1 cellular context compared by ENCODE assay signal in the genomic region with DNA sequence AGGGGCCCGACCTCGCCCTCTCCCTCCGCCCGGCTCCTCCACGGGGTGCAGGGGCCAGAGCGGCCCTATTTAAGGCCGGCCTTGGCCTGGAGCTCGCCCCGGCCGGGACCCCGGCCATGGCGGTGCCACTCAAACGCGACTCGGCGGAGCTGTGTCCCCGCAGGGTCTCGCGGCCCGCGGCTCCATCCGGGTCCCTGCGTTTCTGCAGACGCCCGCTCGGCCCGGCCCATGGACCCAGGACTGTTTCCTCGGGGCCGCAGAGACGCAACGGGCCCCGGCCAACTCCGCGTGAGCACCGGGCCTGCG.
TF ChIP-seq lines count a peak whose summit lies in the region.

No MANE protein-coding gene starts in this region.

TF ChIP-seq in GM12878, 131 proteins besides CTCF, POLR2A, EP300 and RAD21:
- 0 out of 2 replicates have a peak, but pooled peaks have one; percentile 9 for TF ChIP-seq TCF3 (IDR thresholded peaks at IDR 0.05; ENCODE audit: borderline replicate concordance, insufficient read depth, low read depth, low read length)
- no peak for TF ChIP-seq KAT2A (conservative IDR thresholded peaks at IDR 0.05; ENCODE audit: control insufficient read depth, low read depth, low read length)
- TF ChIP-seq EZH2 (IDR thresholded peaks at IDR 0.05; ENCODE audit: borderline replicate concordance, control insufficient read depth, low read depth, low read length): no peak
- TF ChIP-seq, protein P1, sequence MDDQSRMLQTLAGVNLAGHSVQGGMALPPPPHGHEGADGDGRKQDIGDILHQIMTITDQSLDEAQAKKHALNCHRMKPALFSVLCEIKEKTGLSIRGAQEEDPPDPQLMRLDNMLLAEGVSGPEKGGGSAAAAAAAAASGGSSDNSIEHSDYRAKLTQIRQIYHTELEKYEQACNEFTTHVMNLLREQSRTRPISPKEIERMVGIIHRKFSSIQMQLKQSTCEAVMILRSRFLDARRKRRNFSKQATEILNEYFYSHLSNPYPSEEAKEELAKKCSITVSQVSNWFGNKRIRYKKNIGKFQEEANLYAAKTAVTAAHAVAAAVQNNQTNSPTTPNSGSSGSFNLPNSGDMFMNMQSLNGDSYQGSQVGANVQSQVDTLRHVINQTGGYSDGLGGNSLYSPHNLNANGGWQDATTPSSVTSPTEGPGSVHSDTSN (IDR thresholded peaks at IDR 0.05; ENCODE audit: insufficient replicate concordance, low read depth, low read length): peak; percentile 49
- TF ChIP-seq CREM (IDR thresholded peaks at IDR 0.05; ENCODE audit: low read depth): peak; percentile 13; the same call in 1 of the 2 replicates
- TF ChIP-seq, protein P2, sequence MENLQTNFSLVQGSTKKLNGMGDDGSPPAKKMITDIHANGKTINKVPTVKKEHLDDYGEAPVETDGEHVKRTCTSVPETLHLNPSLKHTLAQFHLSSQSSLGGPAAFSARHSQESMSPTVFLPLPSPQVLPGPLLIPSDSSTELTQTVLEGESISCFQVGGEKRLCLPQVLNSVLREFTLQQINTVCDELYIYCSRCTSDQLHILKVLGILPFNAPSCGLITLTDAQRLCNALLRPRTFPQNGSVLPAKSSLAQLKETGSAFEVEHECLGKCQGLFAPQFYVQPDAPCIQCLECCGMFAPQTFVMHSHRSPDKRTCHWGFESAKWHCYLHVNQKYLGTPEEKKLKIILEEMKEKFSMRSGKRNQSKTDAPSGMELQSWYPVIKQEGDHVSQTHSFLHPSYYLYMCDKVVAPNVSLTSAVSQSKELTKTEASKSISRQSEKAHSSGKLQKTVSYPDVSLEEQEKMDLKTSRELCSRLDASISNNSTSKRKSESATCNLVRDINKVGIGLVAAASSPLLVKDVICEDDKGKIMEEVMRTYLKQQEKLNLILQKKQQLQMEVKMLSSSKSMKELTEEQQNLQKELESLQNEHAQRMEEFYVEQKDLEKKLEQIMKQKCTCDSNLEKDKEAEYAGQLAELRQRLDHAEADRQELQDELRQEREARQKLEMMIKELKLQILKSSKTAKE (IDR thresholded peaks at IDR 0.05; ENCODE audit: low read depth, poor library complexity, severe bottlenecking): no peak
- no peak for TF ChIP-seq NFXL1 (IDR thresholded peaks at IDR 0.05; ENCODE audit: borderline replicate concordance)
- no peak for TF ChIP-seq MYB (IDR thresholded peaks at IDR 0.05; ENCODE audit: borderline replicate concordance, low read depth, low read length)
- TF ChIP-seq CBX5 (IDR thresholded peaks at IDR 0.05; ENCODE audit: low read depth): no peak
- TF ChIP-seq PML (IDR thresholded peaks at IDR 0.05; ENCODE audit: low read length): no peak
- TF ChIP-seq, protein P3, sequence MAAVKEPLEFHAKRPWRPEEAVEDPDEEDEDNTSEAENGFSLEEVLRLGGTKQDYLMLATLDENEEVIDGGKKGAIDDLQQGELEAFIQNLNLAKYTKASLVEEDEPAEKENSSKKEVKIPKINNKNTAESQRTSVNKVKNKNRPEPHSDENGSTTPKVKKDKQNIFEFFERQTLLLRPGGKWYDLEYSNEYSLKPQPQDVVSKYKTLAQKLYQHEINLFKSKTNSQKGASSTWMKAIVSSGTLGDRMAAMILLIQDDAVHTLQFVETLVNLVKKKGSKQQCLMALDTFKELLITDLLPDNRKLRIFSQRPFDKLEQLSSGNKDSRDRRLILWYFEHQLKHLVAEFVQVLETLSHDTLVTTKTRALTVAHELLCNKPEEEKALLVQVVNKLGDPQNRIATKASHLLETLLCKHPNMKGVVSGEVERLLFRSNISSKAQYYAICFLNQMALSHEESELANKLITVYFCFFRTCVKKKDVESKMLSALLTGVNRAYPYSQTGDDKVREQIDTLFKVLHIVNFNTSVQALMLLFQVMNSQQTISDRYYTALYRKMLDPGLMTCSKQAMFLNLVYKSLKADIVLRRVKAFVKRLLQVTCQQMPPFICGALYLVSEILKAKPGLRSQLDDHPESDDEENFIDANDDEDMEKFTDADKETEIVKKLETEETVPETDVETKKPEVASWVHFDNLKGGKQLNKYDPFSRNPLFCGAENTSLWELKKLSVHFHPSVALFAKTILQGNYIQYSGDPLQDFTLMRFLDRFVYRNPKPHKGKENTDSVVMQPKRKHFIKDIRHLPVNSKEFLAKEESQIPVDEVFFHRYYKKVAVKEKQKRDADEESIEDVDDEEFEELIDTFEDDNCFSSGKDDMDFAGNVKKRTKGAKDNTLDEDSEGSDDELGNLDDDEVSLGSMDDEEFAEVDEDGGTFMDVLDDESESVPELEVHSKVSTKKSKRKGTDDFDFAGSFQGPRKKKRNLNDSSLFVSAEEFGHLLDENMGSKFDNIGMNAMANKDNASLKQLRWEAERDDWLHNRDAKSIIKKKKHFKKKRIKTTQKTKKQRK (IDR thresholded peaks at IDR 0.05; ENCODE audit: low read depth, low read length): no peak
- TF ChIP-seq, protein P4, sequence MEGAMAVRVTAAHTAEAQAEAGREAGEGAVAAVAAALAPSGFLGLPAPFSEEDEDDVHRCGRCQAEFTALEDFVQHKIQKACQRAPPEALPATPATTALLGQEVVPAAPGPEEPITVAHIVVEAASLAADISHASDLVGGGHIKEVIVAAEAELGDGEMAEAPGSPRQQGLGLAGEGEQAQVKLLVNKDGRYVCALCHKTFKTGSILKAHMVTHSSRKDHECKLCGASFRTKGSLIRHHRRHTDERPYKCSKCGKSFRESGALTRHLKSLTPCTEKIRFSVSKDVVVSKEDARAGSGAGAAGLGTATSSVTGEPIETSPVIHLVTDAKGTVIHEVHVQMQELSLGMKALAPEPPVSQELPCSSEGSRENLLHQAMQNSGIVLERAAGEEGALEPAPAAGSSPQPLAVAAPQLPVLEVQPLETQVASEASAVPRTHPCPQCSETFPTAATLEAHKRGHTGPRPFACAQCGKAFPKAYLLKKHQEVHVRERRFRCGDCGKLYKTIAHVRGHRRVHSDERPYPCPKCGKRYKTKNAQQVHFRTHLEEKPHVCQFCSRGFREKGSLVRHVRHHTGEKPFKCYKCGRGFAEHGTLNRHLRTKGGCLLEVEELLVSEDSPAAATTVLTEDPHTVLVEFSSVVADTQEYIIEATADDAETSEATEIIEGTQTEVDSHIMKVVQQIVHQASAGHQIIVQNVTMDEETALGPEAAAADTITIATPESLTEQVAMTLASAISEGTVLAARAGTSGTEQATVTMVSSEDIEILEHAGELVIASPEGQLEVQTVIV (IDR thresholded peaks at IDR 0.05; ENCODE audit: borderline replicate concordance, partially characterized antibody): peak; percentile 46
- TF ChIP-seq, protein P5, sequence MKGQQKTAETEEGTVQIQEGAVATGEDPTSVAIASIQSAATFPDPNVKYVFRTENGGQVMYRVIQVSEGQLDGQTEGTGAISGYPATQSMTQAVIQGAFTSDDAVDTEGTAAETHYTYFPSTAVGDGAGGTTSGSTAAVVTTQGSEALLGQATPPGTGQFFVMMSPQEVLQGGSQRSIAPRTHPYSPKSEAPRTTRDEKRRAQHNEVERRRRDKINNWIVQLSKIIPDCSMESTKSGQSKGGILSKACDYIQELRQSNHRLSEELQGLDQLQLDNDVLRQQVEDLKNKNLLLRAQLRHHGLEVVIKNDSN (IDR thresholded peaks at IDR 0.05; ENCODE audit: borderline replicate concordance, extremely low read length, insufficient read depth, low read depth, low read length): no peak
- no peak for TF ChIP-seq IKZF1 (conservative IDR thresholded peaks at IDR 0.05)
- no peak for TF ChIP-seq MXI1 (IDR thresholded peaks at IDR 0.05; ENCODE audit: low read depth, low read length)
- TF ChIP-seq, protein P6, sequence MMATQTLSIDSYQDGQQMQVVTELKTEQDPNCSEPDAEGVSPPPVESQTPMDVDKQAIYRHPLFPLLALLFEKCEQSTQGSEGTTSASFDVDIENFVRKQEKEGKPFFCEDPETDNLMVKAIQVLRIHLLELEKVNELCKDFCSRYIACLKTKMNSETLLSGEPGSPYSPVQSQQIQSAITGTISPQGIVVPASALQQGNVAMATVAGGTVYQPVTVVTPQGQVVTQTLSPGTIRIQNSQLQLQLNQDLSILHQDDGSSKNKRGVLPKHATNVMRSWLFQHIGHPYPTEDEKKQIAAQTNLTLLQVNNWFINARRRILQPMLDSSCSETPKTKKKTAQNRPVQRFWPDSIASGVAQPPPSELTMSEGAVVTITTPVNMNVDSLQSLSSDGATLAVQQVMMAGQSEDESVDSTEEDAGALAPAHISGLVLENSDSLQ (IDR thresholded peaks at IDR 0.05): peak; percentile 78
